In genomic region chr16:15749371-15749770, GRCh38 we compare ENCODE assay signal across 24 cellular contexts.
"Had no signal": no experiment of that assay in that cellular context is flagged by ENCODE, and none has a peak within 500 bp of the region (broad histone marks: within the 10 kb centered on the region; RNA-seq: fewer than 3 reads in every experiment).

No MANE protein-coding gene starts in this region.

- H3K4me3 Mint-ChIP-seq: activated B cell treated with CpG ODN at 0.5 μM for 24 hours; activated CD4-positive, alpha-beta T cell treated with anti-CD3 and anti-CD28 coated beads for 36 hours; activated naive CD4-positive, alpha-beta T cell treated with anti-CD3 and anti-CD28 coated beads for 36 hours; activated naive CD8-positive, alpha-beta T cell treated with anti-CD3 and anti-CD28 coated beads, Interleukin-2, amount 10 ng/mL, durations not matched to agents 7 days and 5 days; mesothelial cell of epicardium; naive thymus-derived CD8-positive, alpha-beta T cell; T-helper 1 cell treated with Interleukin-12 subunit alpha and Interleukin-12 subunit beta and Interleukin-4 antibody, amounts not matched to agents 30 μg/mL and 1 μg/mL, for 36 hours had no signal

- H3K36me3 ChIP-seq: uterus had no signal

- H3K4me1 ChIP-seq: heart left ventricle, lower lobe of right lung, uterus had no signal

- H3K9me3 Mint-ChIP-seq: activated B cell treated with CpG ODN at 0.5 μM for 24 hours; activated naive CD4-positive, alpha-beta T cell treated with anti-CD3 and anti-CD28 coated beads for 36 hours; activated naive CD8-positive, alpha-beta T cell treated with anti-CD3 and anti-CD28 coated beads, Interleukin-2, amount 10 ng/mL, durations not matched to agents 7 days and 5 days; mesothelial cell of epicardium; naive thymus-derived CD8-positive, alpha-beta T cell; T-helper 1 cell treated with Interleukin-12 subunit alpha and Interleukin-12 subunit beta and Interleukin-4 antibody, amounts not matched to agents 30 μg/mL and 1 μg/mL, for 36 hours had no signal

- H3K27ac Mint-ChIP-seq: activated B cell treated with CpG ODN at 0.5 μM for 24 hours; activated CD4-positive, alpha-beta T cell treated with anti-CD3 and anti-CD28 coated beads for 36 hours; activated naive CD4-positive, alpha-beta T cell treated with anti-CD3 and anti-CD28 coated beads for 36 hours; activated naive CD8-positive, alpha-beta T cell treated with anti-CD3 and anti-CD28 coated beads, Interleukin-2, amount 10 ng/mL, durations not matched to agents 7 days and 5 days; mesothelial cell of epicardium; T-helper 1 cell treated with Interleukin-12 subunit alpha and Interleukin-12 subunit beta and Interleukin-4 antibody, amounts not matched to agents 30 μg/mL and 1 μg/mL, for 36 hours had no signal

- H3K9me3 ChIP-seq: heart left ventricle, lower lobe of right lung, uterus had no signal

- H3K27ac ChIP-seq: lower lobe of right lung, uterus had no signal

- H3K36me3 Mint-ChIP-seq: activated naive CD8-positive, alpha-beta T cell treated with anti-CD3 and anti-CD28 coated beads, Interleukin-2, amount 10 ng/mL, durations not matched to agents 7 days and 5 days; mesothelial cell of epicardium had no signal

- H3K4me3 ChIP-seq: coronary artery, heart left ventricle, lower lobe of right lung, uterus had no signal

- H3K27me3 Mint-ChIP-seq: activated B cell treated with CpG ODN at 0.5 μM for 24 hours; activated CD4-positive, alpha-beta T cell treated with anti-CD3 and anti-CD28 coated beads for 36 hours; activated naive CD8-positive, alpha-beta T cell treated with anti-CD3 and anti-CD28 coated beads, Interleukin-2, amount 10 ng/mL, durations not matched to agents 7 days and 5 days; naive thymus-derived CD8-positive, alpha-beta T cell had no signal

- FAIRE-seq: bronchial epithelial cell, keratinocyte had no signal

- DNase-seq: activated B cell treated with CpG ODN at 0.5 μM for 24 hours; activated CD4-positive, alpha-beta T cell treated with anti-CD3 and anti-CD28 coated beads for 36 hours; activated CD4-positive, alpha-beta T cell treated with anti-CD3 and anti-CD28 coated beads, Interleukin-2, amount 50 U/mL, for 4 hours; activated CD8-positive, alpha-beta memory T cell treated with anti-CD3 and anti-CD28 coated beads for 24 hours; activated CD8-positive, alpha-beta memory T cell treated with anti-CD3 and anti-CD28 coated beads, Interleukin-2, amount 50 U/mL, for 4 hours; activated effector memory CD4-positive, alpha-beta T cell treated with Interleukin-2 at 50 U/mL for 16 hours; activated naive CD4-positive, alpha-beta T cell treated with anti-CD3 and anti-CD28 coated beads for 36 hours; activated naive CD8-positive, alpha-beta T cell treated with anti-CD3 and anti-CD28 coated beads, Interleukin-2, amount 10 ng/mL, durations not matched to agents 7 days and 5 days; activated T-cell treated with anti-CD3 and anti-CD28 coated beads, Interleukin-2, amount 50 U/mL, for 48 hours; amniotic stem cell; heart left ventricle; lower lobe of right lung; retina; stimulated activated CD4-positive, alpha-beta T cell treated with anti-CD3 and anti-CD28 coated beads, Interleukin-2, amount 100 ng/mL, for 48 hours; stimulated activated CD8-positive, alpha-beta memory T cell treated with anti-CD3 and anti-CD28 coated beads, Interleukin-4, amount 100 ng/mL, for 48 hours; stimulated activated naive CD4-positive, alpha-beta T cell treated with Interleukin-2 at 50 U/mL for 16 hours; T1000; uterus had no signal

- H3K4me1 Mint-ChIP-seq: activated B cell treated with CpG ODN at 0.5 μM for 24 hours; activated CD4-positive, alpha-beta T cell treated with anti-CD3 and anti-CD28 coated beads for 36 hours; activated naive CD8-positive, alpha-beta T cell treated with anti-CD3 and anti-CD28 coated beads, Interleukin-2, amount 10 ng/mL, durations not matched to agents 7 days and 5 days; mesothelial cell of epicardium had no signal

- H3K27me3 ChIP-seq: heart left ventricle, uterus had no signal
